26 cellular contexts compared by ENCODE assay signal in genomic region chr15:63623231-63623969, GRCh38. TPM values are rescaled to one million over a fixed set of nuclear protein-coding genes. Genes with fewer than 3 reads are reported as not detected.
DNase-seq lines count a peak whose midpoint lies in the region; ATAC-seq, FAIRE-seq and TF ChIP-seq lines count a peak whose summit lies in the region.
"Had no signal": no experiment of that assay in that cellular context is flagged by ENCODE, and none has a peak within 500 bp of the region (broad histone marks: within the 10 kb centered on the region; RNA-seq: fewer than 3 reads in every experiment).

No MANE protein-coding gene starts in this region.

- no peak overlapping the region for H3K4me2 ChIP-seq in HepG2 (ENCODE audit: low read depth, low read length)
- H3K4me2 ChIP-seq: SK-N-SH had no signal

- WGBS in HepG2 (ENCODE audit: low lambda C conversion rate), result 98% methylated on average over 8 of the region's 8 CpGs

- no peak for FAIRE-seq in HepG2 (lab: Jason Lieb, UNC)
- FAIRE-seq: A204.1, GM12878 had no signal

- H3K9me3 ChIP-seq in HepG2 (ENCODE audit: low read length) (no peaks in the 10 kb centered on the region), upper lobe of right lung (no peaks in the 10 kb centered on the region)
- H3K9me3 ChIP-seq: BE2C, SK-N-SH had no signal

- ATAC-seq in activated naive CD4-positive, alpha-beta T cell treated with anti-CD3 and anti-CD28 coated beads, Interleukin-2, amount 50 U/mL, for 72 hours, result no peak
- ATAC-seq in naive thymus-derived CD8-positive, alpha-beta T cell, result no peak
- ATAC-seq in HepG2 (no peak), upper lobe of right lung (no peak), GM18867 (IDR thresholded peaks at IDR 0.05; ENCODE audit: unreplicated experiment) (no peak), HG03565 (IDR thresholded peaks at IDR 0.05; ENCODE audit: unreplicated experiment) (no peak)
- ATAC-seq: GM12878, Panc1 had no signal

- H3K9me3 Mint-ChIP-seq in activated naive CD4-positive, alpha-beta T cell treated with anti-CD3 and anti-CD28 coated beads for 36 hours, result peaks cover 2% of the 10 kb centered on the region
- H3K9me3 Mint-ChIP-seq in activated naive CD4-positive, alpha-beta T cell treated with anti-CD3 and anti-CD28 coated beads, Interleukin-2, amount 50 U/mL, for 72 hours, result no peaks in the 10 kb centered on the region
- no peaks in the 10 kb centered on the region for H3K9me3 Mint-ChIP-seq in naive thymus-derived CD8-positive, alpha-beta T cell
- H3K9me3 Mint-ChIP-seq: HFFc6 had no signal

- H3K27me3 ChIP-seq in HepG2 (ENCODE audit: control insufficient read depth in 1 of 2, insufficient read depth in 2 of 2, low read length in 2 of 2) (no peaks in the 10 kb centered on the region), upper lobe of right lung (no peaks in the 10 kb centered on the region)
- H3K27me3 ChIP-seq: BE2C had no signal

- no TSS peak for BruUV-seq in HepG2 (replicated peaks; lab: Mats Ljungman, UMichigan)

- no peaks in the 10 kb centered on the region for H3K4me1 Mint-ChIP-seq in activated naive CD4-positive, alpha-beta T cell treated with anti-CD3 and anti-CD28 coated beads for 36 hours (ENCODE audit: low read depth)
- H3K4me1 Mint-ChIP-seq in naive thymus-derived CD8-positive, alpha-beta T cell, result no peaks in the 10 kb centered on the region

- in situ Hi-C loops in HepG2 (cut with HindIII; ENCODE audit: extremely low pct_ligation_motif_present, low pct_unique_long_range_greater_than_20kb), result no loop called here

- peaks cover 5 to 35% of the 10 kb centered on the region in 2 experiments for H3K36me3 ChIP-seq in HepG2 (replicated peaks in 1 of 2; ENCODE audit: control insufficient read depth in 1 of 2, insufficient read depth in 2 of 2, low read length in 2 of 2)
- H3K36me3 ChIP-seq in upper lobe of right lung, result peaks cover 72% of the 10 kb centered on the region

- POLR2A ChIA-PET in naive thymus-derived CD8-positive, alpha-beta T cell (lab: Charles Lee), result interaction anchor here (0.6 kb wide), 1 partner anchor 141 kb away, joined by 3 read pairs; no protein-coding TSS in a partner anchor
- POLR2A ChIA-PET in HepG2 (lab: Yijun Ruan, JAX), result no interaction called here

- H3K27me3 Mint-ChIP-seq in activated naive CD4-positive, alpha-beta T cell treated with anti-CD3 and anti-CD28 coated beads for 36 hours (ENCODE audit: low read depth), result no peaks in the 10 kb centered on the region
- no peaks in the 10 kb centered on the region for H3K27me3 Mint-ChIP-seq in naive thymus-derived CD8-positive, alpha-beta T cell

- no peak for DNase-seq in activated naive CD4-positive, alpha-beta T cell treated with anti-CD3 and anti-CD28 coated beads for 36 hours
- no peak for DNase-seq in activated naive CD4-positive, alpha-beta T cell treated with anti-CD3 and anti-CD28 coated beads, Interleukin-2, amount 50 U/mL, for 72 hours (ENCODE audit: low spot score in 2 of 2)
- DNase-seq in cerebellum (ENCODE audit: low spot score), result peak; percentile 77
- no peak for DNase-seq in naive thymus-derived CD8-positive, alpha-beta T cell
- DNase-seq in HepG2 (ENCODE audit: low spot score), result no peak
- no peak for DNase-seq in upper lobe of right lung
- DNase-seq: BE2C, COR-L47, DMS79, H7, HFFc6, KBM-7, NCI-H1092, NCI-H1436, NCI-H187 treated with DMSO at 0.1 percent for 48 hours, NCI-H226, NCI-H524 treated with DMSO at 0.1 percent for 48 hours, NCI-H82, SIG-M5, SK-N-SH had no signal

- peaks cover 33% of the 10 kb centered on the region for H3K36me3 Mint-ChIP-seq in activated naive CD4-positive, alpha-beta T cell treated with anti-CD3 and anti-CD28 coated beads for 36 hours (ENCODE audit: low read depth)
- peaks cover 18 to 30% of the 10 kb centered on the region in 2 donors for H3K36me3 Mint-ChIP-seq in activated naive CD4-positive, alpha-beta T cell treated with anti-CD3 and anti-CD28 coated beads, Interleukin-2, amount 50 U/mL, for 72 hours
- peaks cover 0 to 71% (median 40%) of the 10 kb centered on the region in 3 donors for H3K36me3 Mint-ChIP-seq in naive thymus-derived CD8-positive, alpha-beta T cell

- H3K79me2 ChIP-seq in HepG2 (ENCODE audit: insufficient read depth, low read length), result no peaks in the 10 kb centered on the region

- H3K27ac Mint-ChIP-seq in activated naive CD4-positive, alpha-beta T cell treated with anti-CD3 and anti-CD28 coated beads for 36 hours, result peak overlapping the region; percentile 31
- peak overlapping the region in 1 of 2 donors; percentile 72 for H3K27ac Mint-ChIP-seq in activated naive CD4-positive, alpha-beta T cell treated with anti-CD3 and anti-CD28 coated beads, Interleukin-2, amount 50 U/mL, for 72 hours
- H3K27ac Mint-ChIP-seq in naive thymus-derived CD8-positive, alpha-beta T cell, result peak overlapping the region in 6 of 10 donors; percentile 5 to 71 (median 61)
- H3K27ac Mint-ChIP-seq: HFFc6 had no signal

- TF ChIP-seq EP300 in HepG2 (IDR thresholded peaks at IDR 0.05; ENCODE audit: low read depth in 2 of 2, low read length in 2 of 2) (no peak), HepG2 (CRISPR knock-in tag; IDR thresholded peaks at IDR 0.05; ENCODE audit: borderline replicate concordance) (no peak)

- H3K4me1 ChIP-seq in HepG2 (ENCODE audit: insufficient read depth, low read length) (no peaks in the 10 kb centered on the region), upper lobe of right lung (no peaks in the 10 kb centered on the region)
- H3K4me1 ChIP-seq: BE2C had no signal

- no peaks in the 10 kb centered on the region for H4K20me1 ChIP-seq in HepG2 (ENCODE audit: insufficient read depth, low read length)

- CTCF ChIA-PET in activated naive CD4-positive, alpha-beta T cell treated with anti-CD3 and anti-CD28 coated beads for 36 hours (lab: Charles Lee), result interaction anchor here (0.7 to 1.3 kb wide), 2 partner anchors 13 to 129 kb away, joined by 4 to 5 read pairs; no protein-coding TSS in a partner anchor
- CTCF ChIA-PET in HepG2 (lab: Yijun Ruan, JAX; ENCODE audit: low intra/inter-chr PET ratio, low total read pairs), result no interaction called here

- H3K4me3 Mint-ChIP-seq in activated naive CD4-positive, alpha-beta T cell treated with anti-CD3 and anti-CD28 coated beads for 36 hours, result no peak overlapping the region
- no peak overlapping the region for H3K4me3 Mint-ChIP-seq in naive thymus-derived CD8-positive, alpha-beta T cell
- H3K4me3 Mint-ChIP-seq: HFFc6 had no signal

- TF ChIP-seq POLR2A in HepG2 (IDR thresholded peaks at IDR 0.05; ENCODE audit: insufficient read depth in 1 of 2, low read depth in 2 of 2, low read length in 2 of 2), result no peak

- H3K9ac ChIP-seq in HepG2 (ENCODE audit: insufficient read depth, low read depth, low read length), result no peak overlapping the region
- H3K9ac ChIP-seq: SK-N-SH had no signal

- no peak overlapping the region for H3K27ac ChIP-seq in HepG2 (ENCODE audit: extremely low read length, insufficient read depth, low read length)
- H3K27ac ChIP-seq in upper lobe of right lung, result no peak overlapping the region
- H3K27ac ChIP-seq: HL-60 had no signal

- H2AFZ ChIP-seq in HepG2 (ENCODE audit: low read length), result no peak overlapping the region

- TF ChIP-seq CTCF in HepG2 (CRISPR knock-in tag; IDR thresholded peaks at IDR 0.05), result no peak
- no peak for TF ChIP-seq CTCF in upper lobe of right lung (IDR thresholded peaks at IDR 0.05)

- intact Hi-C loops in activated naive CD4-positive, alpha-beta T cell treated with anti-CD3 and anti-CD28 coated beads for 36 hours (cut with micrococcal nuclease), result no loop called here
- intact Hi-C loops in HepG2 (cut with micrococcal nuclease; ENCODE audit: unreplicated experiment), result no loop called here
- intact Hi-C loops in upper lobe of right lung (cut with DNase I), result no loop called here

- no peak for TF ChIP-seq RAD21 in HepG2 (CRISPR knock-in tag; IDR thresholded peaks at IDR 0.05)

- H3K4me3 ChIP-seq in HepG2 (replicated peaks in 1 of 3; ENCODE audit: insufficient read depth in 1 of 3, low read depth in 2 of 3, low read length in 3 of 3) (no peak overlapping the region), upper lobe of right lung (no peak overlapping the region)
- H3K4me3 ChIP-seq: GM12878 had no signal

TF ChIP-seq in HepG2, 621 proteins besides CTCF, POLR2A, EP300 and RAD21 (continues in another document):
- TF ChIP-seq REPIN1 (CRISPR knock-in tag; IDR thresholded peaks at IDR 0.05; ENCODE audit: borderline replicate concordance, low read depth) (no peak), MZF1 (CRISPR knock-in tag; IDR thresholded peaks at IDR 0.05; ENCODE audit: borderline replicate concordance) (no peak), ZKSCAN8 (CRISPR knock-in tag; IDR thresholded peaks at IDR 0.05; ENCODE audit: borderline replicate concordance) (no peak), RBAK (CRISPR knock-in tag; IDR thresholded peaks at IDR 0.05) (no peak)

RNA-seq across cellular contexts. Expression of gene FBXL22, which starts 26.2 kb away (rescaled TPM):
- total RNA-seq in activated naive CD4-positive, alpha-beta T cell treated with anti-CD3 and anti-CD28 coated beads for 36 hours, result under 1 TPM; 0.43 to 0.44 TPM
- total RNA-seq in activated naive CD4-positive, alpha-beta T cell treated with anti-CD3 and anti-CD28 coated beads, Interleukin-2, amount 50 U/mL, for 72 hours, result under 1 TPM; 0.30 to 0.80 TPM
- 0.64 TPM for total RNA-seq in cerebellum
- 1 to 10 TPM; 2.1 to 2.7 TPM for total RNA-seq in naive thymus-derived CD8-positive, alpha-beta T cell
- 1 to 10 TPM; 1.5 to 2.0 (median 1.6) TPM for polyA plus RNA-seq in naive thymus-derived CD8-positive, alpha-beta T cell
- 0.20 and 0.33 TPM in 2 replicates for total RNA-seq in HepG2 (2016; rRNA removed; fragmentation: Illumina TruSeq; extraction: Trizol)
- 0.44 and 0.71 TPM in 2 replicates for total RNA-seq in HepG2 (2016; cell fraction: cytosol; rRNA removed; fragmentation: Illumina TruSeq; extraction: Trizol; ENCODE audit: low read depth)
- 0.19 and 0.50 TPM in 2 replicates for total RNA-seq in HepG2 (2016; cell fraction: insoluble cytoplasmic fraction; rRNA removed; fragmentation: Illumina TruSeq; extraction: Trizol)
- total RNA-seq in HepG2 (2016; cell fraction: membrane; rRNA removed; fragmentation: Illumina TruSeq; extraction: Trizol), result 0.52 and 0.59 TPM in 2 replicates
- 0.47 and 1.1 TPM in 2 replicates for total RNA-seq in HepG2 (2016; cell fraction: nucleus; rRNA removed; fragmentation: Illumina TruSeq; extraction: Trizol)
- 0.09 and 0.15 TPM in 2 replicates for polyA plus RNA-seq in HepG2 (2011; rRNA removed)
- 0.18 and 0.27 TPM in 2 replicates for polyA plus RNA-seq in HepG2 (2011; cell fraction: cytosol; rRNA removed)
- 0.43 and 0.68 TPM in 2 replicates for polyA plus RNA-seq in HepG2 (2011; cell fraction: nucleus; rRNA removed)
- 0.17 and 0.48 TPM in 2 replicates for polyA plus RNA-seq in HepG2 (2012)
- polyA plus RNA-seq in HepG2 (2016; cell fraction: cytosol; fragmentation: Illumina TruSeq; extraction: Trizol; ENCODE audit: low read depth), result 0.26 and 0.31 TPM in 2 replicates
- polyA plus RNA-seq in HepG2 (2016; cell fraction: insoluble cytoplasmic fraction; fragmentation: Illumina TruSeq; extraction: Trizol; ENCODE audit: low read depth), result 0.45 and 0.47 TPM in 2 replicates
- polyA plus RNA-seq in HepG2 (2016; cell fraction: membrane; fragmentation: Illumina TruSeq; extraction: Trizol; ENCODE audit: low read depth), result 0.47 and 0.55 TPM in 2 replicates
- 0.40 and 1.6 TPM in 2 replicates for polyA plus RNA-seq in HepG2 (2016; cell fraction: nucleus; fragmentation: Illumina TruSeq; extraction: Trizol; ENCODE audit: insufficient read depth, low read depth)
- 0.54 and 0.63 TPM in 2 replicates for polyA minus RNA-seq in HepG2 (2011; rRNA and poly(A)+ RNA removed; ENCODE audit: low replicate concordance)
- not detected in 2 replicates for polyA minus RNA-seq in HepG2 (2011; cell fraction: cytosol; rRNA and poly(A)+ RNA removed)
- polyA minus RNA-seq in HepG2 (2011; cell fraction: nucleus; rRNA and poly(A)+ RNA removed), result 0.99 and 1.2 TPM in 2 replicates
- 0.98 TPM for total RNA-seq in upper lobe of right lung
